In the genomic region with DNA sequence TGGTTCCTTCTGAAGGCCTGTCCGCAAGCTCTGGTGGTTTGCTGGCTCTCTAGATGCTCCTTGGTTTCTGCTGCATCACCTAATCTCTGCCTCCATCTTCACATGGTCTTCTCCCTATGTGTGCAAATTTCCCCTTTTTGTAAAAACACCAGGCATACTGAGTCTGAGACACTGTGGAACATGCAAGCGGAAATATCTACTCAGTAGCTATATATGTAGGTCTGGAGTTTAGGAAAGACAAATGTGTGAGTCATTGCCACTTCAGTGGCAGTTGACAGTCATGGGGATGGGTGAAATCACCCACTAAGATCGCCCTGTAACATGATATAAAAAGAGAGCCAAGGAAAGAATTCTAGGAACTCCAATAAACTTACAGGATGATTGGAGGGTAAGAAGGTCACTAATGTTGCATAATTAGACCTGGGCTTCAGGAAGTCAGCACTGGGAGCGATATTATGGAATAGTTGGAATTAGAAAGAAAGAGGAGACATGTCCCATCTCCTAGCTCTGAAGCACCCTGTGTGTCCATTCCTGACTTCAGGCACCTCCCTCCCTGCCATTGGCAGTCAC, we compare ENCODE assay signal across 12 cellular contexts. TPM values are rescaled to one million over a fixed set of nuclear protein-coding genes. Genes with fewer than 3 reads are reported as not detected.
DNase-seq lines count a peak whose midpoint lies in the region; ATAC-seq and TF ChIP-seq lines count a peak whose summit lies in the region.
"Had no signal": no experiment of that assay in that cellular context is flagged by ENCODE, and none has a peak within 500 bp of the region (broad histone marks: within the 10 kb centered on the region; RNA-seq: fewer than 3 reads in every experiment).

No MANE protein-coding gene starts in this region.

- CTCF ChIA-PET in activated naive CD4-positive, alpha-beta T cell treated with anti-CD3 and anti-CD28 coated beads for 36 hours (lab: Charles Lee) = interaction anchor here (0.6 kb wide), 1 partner anchor 806 kb away, joined by 4 read pairs; no protein-coding TSS in a partner anchor
- CTCF ChIA-PET in RWPE1 (lab: Yijun Ruan, JAX) = interaction anchor here (0.7 to 0.9 kb wide), 2 partner anchors 24 to 32 kb away, joined by 3 to 4 read pairs; no protein-coding TSS in a partner anchor

- H3K4me3 Mint-ChIP-seq in activated naive CD4-positive, alpha-beta T cell treated with anti-CD3 and anti-CD28 coated beads for 36 hours = no peak overlapping the region
- H3K4me3 Mint-ChIP-seq in stimulated activated naive CD8-positive, alpha-beta T cell treated with anti-CD3 and anti-CD28 coated beads, Interleukin-15, Interleukin-2, amounts not matched to agents 100 ng/mL and 50 ng/mL, for 24 hours = peak overlapping the region; percentile 60

- no peak for TF ChIP-seq CTCF in RWPE1 (conservative IDR thresholded peaks at IDR 0.05; ENCODE audit: low read depth)

- peak; percentile 24 for DNase-seq in activated naive CD4-positive, alpha-beta T cell treated with anti-CD3 and anti-CD28 coated beads for 36 hours
- no peak for DNase-seq in activated naive CD4-positive, alpha-beta T cell (lab: John Stamatoyannopoulos, UW)
- peak; percentile 65 for DNase-seq in RWPE1 (ENCODE audit: low spot score)
- peak; percentile 24 for DNase-seq in dermis blood vessel endothelial cell
- DNase-seq: C1 segment of cervical spinal cord, NCI-H1105, Right ventricle myocardium superior, uterus had no signal

- ATAC-seq in HG03442 (IDR thresholded peaks at IDR 0.05; ENCODE audit: unreplicated experiment) (no peak), GM19328 (IDR thresholded peaks at IDR 0.05; ENCODE audit: unreplicated experiment) (no peak), HG02981 (IDR thresholded peaks at IDR 0.05; ENCODE audit: unreplicated experiment) (no peak)

- no peaks in the 10 kb centered on the region for H3K36me3 Mint-ChIP-seq in activated naive CD4-positive, alpha-beta T cell treated with anti-CD3 and anti-CD28 coated beads for 36 hours (ENCODE audit: low read depth)
- H3K36me3 Mint-ChIP-seq in stimulated activated naive CD8-positive, alpha-beta T cell treated with anti-CD3 and anti-CD28 coated beads, Interleukin-15, Interleukin-2, amounts not matched to agents 100 ng/mL and 50 ng/mL, for 24 hours (ENCODE audit: low read depth) = no peaks in the 10 kb centered on the region

- no peaks in the 10 kb centered on the region for H3K9me3 Mint-ChIP-seq in activated naive CD4-positive, alpha-beta T cell treated with anti-CD3 and anti-CD28 coated beads for 36 hours
- H3K9me3 Mint-ChIP-seq in stimulated activated naive CD8-positive, alpha-beta T cell treated with anti-CD3 and anti-CD28 coated beads, Interleukin-15, Interleukin-2, amounts not matched to agents 100 ng/mL and 50 ng/mL, for 24 hours = no peaks in the 10 kb centered on the region

- no peaks in the 10 kb centered on the region for H3K27me3 Mint-ChIP-seq in activated naive CD4-positive, alpha-beta T cell treated with anti-CD3 and anti-CD28 coated beads for 36 hours (ENCODE audit: low read depth)
- H3K27me3 Mint-ChIP-seq in stimulated activated naive CD8-positive, alpha-beta T cell treated with anti-CD3 and anti-CD28 coated beads, Interleukin-15, Interleukin-2, amounts not matched to agents 100 ng/mL and 50 ng/mL, for 24 hours = no peaks in the 10 kb centered on the region

- H3K27ac Mint-ChIP-seq in activated naive CD4-positive, alpha-beta T cell treated with anti-CD3 and anti-CD28 coated beads for 36 hours = peak overlapping the region; percentile 55
- H3K27ac Mint-ChIP-seq in stimulated activated naive CD8-positive, alpha-beta T cell treated with anti-CD3 and anti-CD28 coated beads, Interleukin-15, Interleukin-2, amounts not matched to agents 100 ng/mL and 50 ng/mL, for 24 hours = peak overlapping the region; percentile 91

- H3K4me1 Mint-ChIP-seq in activated naive CD4-positive, alpha-beta T cell treated with anti-CD3 and anti-CD28 coated beads for 36 hours (ENCODE audit: low read depth) = peaks cover 44% of the 10 kb centered on the region
- peaks cover 44% of the 10 kb centered on the region for H3K4me1 Mint-ChIP-seq in stimulated activated naive CD8-positive, alpha-beta T cell treated with anti-CD3 and anti-CD28 coated beads, Interleukin-15, Interleukin-2, amounts not matched to agents 100 ng/mL and 50 ng/mL, for 24 hours (ENCODE audit: low read depth)

- H3K27ac ChIP-seq in RWPE1 = no peak overlapping the region
- H3K27ac ChIP-seq: uterus had no signal

- intact Hi-C loops in activated naive CD4-positive, alpha-beta T cell treated with anti-CD3 and anti-CD28 coated beads for 36 hours (cut with micrococcal nuclease) = loop anchor here (1.0 to 10.0 kb wide), 4 partner anchors 16 to 366 kb away; partner anchors contain the start of gene RNF145

- POLR2A ChIA-PET in RWPE1 (lab: Yijun Ruan, JAX; ENCODE audit: low non-redundant PET) = interaction anchor here (0.6 kb wide), 1 partner anchor 78 kb away, joined by 7 read pairs; no protein-coding TSS in a partner anchor

RNA-seq across cellular contexts. Expression of gene UBLCP1, which starts 22.7 kb away (rescaled TPM):
- 10 to 100 TPM; 22.7 to 23.0 TPM for total RNA-seq in activated naive CD4-positive, alpha-beta T cell treated with anti-CD3 and anti-CD28 coated beads for 36 hours
- total RNA-seq in dermis blood vessel endothelial cell = 11.7 and 14.8 TPM in 2 replicates

RNA-seq across cellular contexts. Expression of gene RNF145, which starts 31.0 kb away (rescaled TPM):
- 10 to 100 TPM; 70.0 to 75.3 TPM for total RNA-seq in activated naive CD4-positive, alpha-beta T cell treated with anti-CD3 and anti-CD28 coated beads for 36 hours
- total RNA-seq in dermis blood vessel endothelial cell = 47.8 and 71.3 TPM in 2 replicates

Comparison
In these comparisons a context has a peak if more than half of its experiments do, and no peak if none do; other contexts are left out.
1. DNase-seq: peak in activated naive CD4-positive, alpha-beta T cell treated with anti-CD3 and anti-CD28 coated beads for 36 hours (single experiment), RWPE1 (single experiment) and dermis blood vessel endothelial cell (single experiment); none in activated naive CD4-positive, alpha-beta T cell (0 of 4).